ENCODE assay signal across 1 cellular context in genomic region chr16:1308977-1309885, GRCh38.
TF ChIP-seq lines count a peak whose summit lies in the region.

Gene UBE2I (plus strand): TSS chr16:1309636. CDS start chr16:1314031, 4,395 bp downstream.

TF ChIP-seq in H1, 55 proteins besides CTCF, POLR2A, EP300 and RAD21:
- TF ChIP-seq MAFK (IDR thresholded peaks at IDR 0.05; ENCODE audit: low read depth, low read length): no peak
- TF ChIP-seq KDM4A (IDR thresholded peaks at IDR 0.05; ENCODE audit: low read depth, low read length, severe bottlenecking): peak; percentile 64
- TF ChIP-seq RFX5 (IDR thresholded peaks at IDR 0.05; ENCODE audit: borderline replicate concordance, low read depth, low read length): no peak
- TF ChIP-seq SIN3A (conservative IDR thresholded peaks at IDR 0.05 in 1 of 2, IDR thresholded peaks at IDR 0.05 in 1 of 2; ENCODE audit: low read depth in 1 of 2, low read length in 2 of 2): peak; percentile 16 to 58; a peak in 1 of 4 replicates
- peak; percentile 98 for TF ChIP-seq CREB1 (IDR thresholded peaks at IDR 0.05)
- peak; percentile 31; the same call in 1 of the 2 replicates for TF ChIP-seq SP2 (IDR thresholded peaks at IDR 0.05; ENCODE audit: low read length)
- no peak for TF ChIP-seq TEAD4 (IDR thresholded peaks at IDR 0.05; ENCODE audit: low read depth, low read length)
- no peak for TF ChIP-seq EGR1 (IDR thresholded peaks at IDR 0.05; ENCODE audit: borderline replicate concordance, low read depth, low read length)
- peak; percentile 97 for TF ChIP-seq SP1 (IDR thresholded peaks at IDR 0.05; ENCODE audit: low read depth, low read length)
- TF ChIP-seq CHD2 (IDR thresholded peaks at IDR 0.05; ENCODE audit: low read length): peak; percentile 78
- no peak for TF ChIP-seq CEBPB (IDR thresholded peaks at IDR 0.05; ENCODE audit: low read depth, low read length)
- peak; percentile 83 for TF ChIP-seq TAF1 (IDR thresholded peaks at IDR 0.05; ENCODE audit: low read depth, low read length)
- TF ChIP-seq GABPA (IDR thresholded peaks at IDR 0.05; ENCODE audit: borderline replicate concordance, insufficient read depth, low read length): no peak
- TF ChIP-seq, protein P1, sequence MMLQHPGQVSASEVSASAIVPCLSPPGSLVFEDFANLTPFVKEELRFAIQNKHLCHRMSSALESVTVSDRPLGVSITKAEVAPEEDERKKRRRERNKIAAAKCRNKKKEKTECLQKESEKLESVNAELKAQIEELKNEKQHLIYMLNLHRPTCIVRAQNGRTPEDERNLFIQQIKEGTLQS (IDR thresholded peaks at IDR 0.05; ENCODE audit: insufficient read depth, low read depth, low read length): 0 out of 2 replicates have a peak, but pooled peaks have one; percentile 25
- TF ChIP-seq POU5F1 (IDR thresholded peaks at IDR 0.05; ENCODE audit: low read depth, low read length): no peak
- 0 out of 2 replicates have a peak, but pooled peaks have one; percentile 2 for TF ChIP-seq SRF (IDR thresholded peaks at IDR 0.05; ENCODE audit: low read depth, low read length)
- TF ChIP-seq TCF12 (IDR thresholded peaks at IDR 0.05; ENCODE audit: low read depth, low read length): no peak
- peak; percentile 49; the same call in 1 of the 2 replicates for TF ChIP-seq RBBP5 (IDR thresholded peaks at IDR 0.05; ENCODE audit: borderline replicate concordance, low read depth, low read length)
- no peak for TF ChIP-seq FOSL1 (IDR thresholded peaks at IDR 0.05; ENCODE audit: insufficient read depth, low read depth, low read length)
- peak; percentile 41; the same call in 1 of the 2 replicates for TF ChIP-seq POLR2AphosphoS5 (IDR thresholded peaks at IDR 0.05; ENCODE audit: low read depth, low read length)
- TF ChIP-seq TBP (IDR thresholded peaks at IDR 0.05; ENCODE audit: low read depth, low read length): peak; percentile 56
- TF ChIP-seq NANOG (IDR thresholded peaks at IDR 0.05; ENCODE audit: insufficient read depth, low read depth, low read length, poor library complexity, severe bottlenecking): no peak
- TF ChIP-seq CHD1 (IDR thresholded peaks at IDR 0.05; ENCODE audit: low read depth, low read length): no peak
- peak; percentile 90 for TF ChIP-seq SP4 (IDR thresholded peaks at IDR 0.05; ENCODE audit: low read length)
- TF ChIP-seq ASH2L (IDR thresholded peaks at IDR 0.05; ENCODE audit: low read length): peak; percentile 54
- TF ChIP-seq YY1 (IDR thresholded peaks at IDR 0.05; ENCODE audit: low read depth, low read length): no peak
- peak; percentile 58; the same call in 1 of the 2 replicates for TF ChIP-seq PHF8 (conservative IDR thresholded peaks at IDR 0.05; ENCODE audit: low read depth, low read length)
- TF ChIP-seq BACH1 (IDR thresholded peaks at IDR 0.05; ENCODE audit: low read length): peak; percentile 2; the same call in 1 of the 2 replicates
- peak; percentile 62 for TF ChIP-seq KDM5A (IDR thresholded peaks at IDR 0.05; ENCODE audit: low read length)
- TF ChIP-seq, protein P2, sequence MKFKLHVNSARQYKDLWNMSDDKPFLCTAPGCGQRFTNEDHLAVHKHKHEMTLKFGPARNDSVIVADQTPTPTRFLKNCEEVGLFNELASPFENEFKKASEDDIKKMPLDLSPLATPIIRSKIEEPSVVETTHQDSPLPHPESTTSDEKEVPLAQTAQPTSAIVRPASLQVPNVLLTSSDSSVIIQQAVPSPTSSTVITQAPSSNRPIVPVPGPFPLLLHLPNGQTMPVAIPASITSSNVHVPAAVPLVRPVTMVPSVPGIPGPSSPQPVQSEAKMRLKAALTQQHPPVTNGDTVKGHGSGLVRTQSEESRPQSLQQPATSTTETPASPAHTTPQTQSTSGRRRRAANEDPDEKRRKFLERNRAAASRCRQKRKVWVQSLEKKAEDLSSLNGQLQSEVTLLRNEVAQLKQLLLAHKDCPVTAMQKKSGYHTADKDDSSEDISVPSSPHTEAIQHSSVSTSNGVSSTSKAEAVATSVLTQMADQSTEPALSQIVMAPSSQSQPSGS (IDR thresholded peaks at IDR 0.05; ENCODE audit: low read length): peak; percentile 70; the same call in 1 of the 2 replicates
